ENCODE assay signal across 8 cellular contexts in the genomic region with DNA sequence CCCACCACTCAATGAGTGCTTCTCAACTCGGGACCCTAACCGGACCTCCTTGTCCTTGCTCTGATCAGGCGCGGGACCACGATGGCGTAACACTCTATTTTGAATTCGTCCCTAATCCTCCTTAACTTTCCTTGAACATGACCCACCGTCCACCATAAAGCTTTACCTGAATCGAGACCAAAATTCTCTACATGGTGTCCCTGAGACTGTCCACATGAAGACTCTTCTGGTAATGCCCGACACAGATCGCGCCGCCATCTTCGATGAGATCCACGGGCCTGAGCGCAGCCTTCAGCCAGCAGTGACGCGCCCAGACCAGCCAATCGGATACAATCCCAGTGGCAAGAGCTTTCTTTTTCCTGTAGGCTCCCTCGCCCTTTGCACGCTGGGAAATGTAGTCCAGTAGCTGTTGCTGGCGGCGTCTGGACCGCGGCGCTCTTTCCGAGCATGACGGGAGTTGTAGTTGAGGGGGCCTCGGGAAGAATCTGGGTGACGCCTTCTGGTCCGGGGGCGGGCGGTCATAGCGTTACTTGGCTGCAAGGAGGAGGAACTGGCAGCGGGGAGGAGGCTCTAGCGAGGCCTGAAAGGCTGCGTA. TPM values are rescaled to one million over a fixed set of nuclear protein-coding genes. Genes with fewer than 3 reads are reported as not detected.
A peak's percentile ranks its signal among the peaks of the same experiment; 100 is the strongest.
DNase-seq lines count a peak whose midpoint lies in the region; ATAC-seq and TF ChIP-seq lines count a peak whose summit lies in the region.

A gene (minus strand): TSS at position 284 of the 595 bp plus-strand sequence. CDS start 26 bp downstream, at position 258.
A gene (plus strand): TSS at position 517 of the 595 bp plus-strand sequence. CDS start 306 bp downstream, outside the sequence.

- intact Hi-C loops in Right ventricle myocardium inferior (cut with DNase I): loop anchor here (2.0 kb wide), 1 partner anchor 44 kb away; no protein-coding TSS in a partner anchor
- intact Hi-C loops in ovary (cut with DNase I): loop anchor here in 1 of 4 donors (5.0 kb wide), 1 partner anchor 134 kb away; a partner anchor contains a TSS
- intact Hi-C loops in thyroid gland (cut with DNase I): no loop called here

- H3K27me3 Mint-ChIP-seq in activated naive CD8-positive, alpha-beta T cell treated with anti-CD3 and anti-CD28 coated beads, Interleukin-2, amount 10 ng/mL, durations not matched to agents 7 days and 5 days: no peaks in the 10 kb centered on the region

- no peak for TF ChIP-seq CTCF in GM10248 (IDR thresholded peaks at IDR 0.05; ENCODE audit: control extremely low read depth, extremely low read depth, low read depth, missing control alignments)
- TF ChIP-seq CTCF in ovary (IDR thresholded peaks at IDR 0.05): no peak
- no peak for TF ChIP-seq CTCF in thyroid gland (IDR thresholded peaks at IDR 0.05)

- H3K4me3 ChIP-seq in ovary: peak within 1 kb of the TSS; percentile 84
- H3K4me3 ChIP-seq in thyroid gland (replicated peaks in 1 of 3): peak within 1 kb of the TSS; percentile 59 to 77 (median 74)

- POLR2A ChIA-PET in GM10248 (lab: Yijun Ruan, JAX): interaction anchor here (0.6 to 1.6 kb wide), 4 partner anchors 10 to 1053 kb away, joined by 4 to 6 read pairs (median 5); no protein-coding TSS in a partner anchor
- POLR2A ChIA-PET in activated naive CD8-positive, alpha-beta T cell treated with anti-CD3 and anti-CD28 coated beads, Interleukin-2, amount 10 ng/mL, durations not matched to agents 7 days and 5 days (lab: Charles Lee): interaction anchor here (1.0 to 1.8 kb wide), 4 partner anchors 9 to 1046 kb away, joined by 3 to 14 read pairs (median 8); a partner anchor contains a TSS

- no peak for TF ChIP-seq EP300 in ovary (IDR thresholded peaks at IDR 0.05)

- H3K36me3 ChIP-seq in ovary (no peaks in the 10 kb centered on the region), thyroid gland (peaks cover 26 to 32% of the 10 kb centered on the region in 2 donors)

- CTCF ChIA-PET in GM10248 (lab: Yijun Ruan, JAX): interaction anchor here (0.8 to 2.0 kb wide), 3 partner anchors 10 to 60 kb away, joined by 3 to 9 read pairs (median 5); no protein-coding TSS in a partner anchor

- WGBS in ovary, 3 donors: 0 to 2% (median 1%) methylated on average over 37 of the region's 37 CpGs
- WGBS in thyroid gland, 2 donors: 1% methylated on average over 35 to 37 of the region's 37 CpGs

- H3K4me1 Mint-ChIP-seq in activated naive CD8-positive, alpha-beta T cell treated with anti-CD3 and anti-CD28 coated beads, Interleukin-2, amount 10 ng/mL, durations not matched to agents 7 days and 5 days: peaks cover 38% of the 10 kb centered on the region

- H3K27me3 ChIP-seq in ovary: no peaks in the 10 kb centered on the region
- H3K27me3 ChIP-seq in thyroid gland: no peaks in the 10 kb centered on the region

- H3K9me3 ChIP-seq in ovary (peaks cover 0 to 5% of the 10 kb centered on the region in 2 donors), thyroid gland (no peaks in the 10 kb centered on the region)

- H3K27ac ChIP-seq in ovary (peak within 1 kb of the TSS; percentile 70 to 81), thyroid gland (peak within 1 kb of the TSS; percentile 72 to 86 (median 80))

- H3K4me3 Mint-ChIP-seq in activated naive CD8-positive, alpha-beta T cell treated with anti-CD3 and anti-CD28 coated beads, Interleukin-2, amount 10 ng/mL, durations not matched to agents 7 days and 5 days: peak within 1 kb of the TSS; percentile 93

- H3K36me3 Mint-ChIP-seq in activated naive CD8-positive, alpha-beta T cell treated with anti-CD3 and anti-CD28 coated beads, Interleukin-2, amount 10 ng/mL, durations not matched to agents 7 days and 5 days: peaks cover 66% of the 10 kb centered on the region

- peaks cover 12% of the 10 kb centered on the region for H3K9me3 Mint-ChIP-seq in activated naive CD8-positive, alpha-beta T cell treated with anti-CD3 and anti-CD28 coated beads, Interleukin-2, amount 10 ng/mL, durations not matched to agents 7 days and 5 days

- peak within 1 kb of the TSS; percentile 99 for H3K27ac Mint-ChIP-seq in activated naive CD8-positive, alpha-beta T cell treated with anti-CD3 and anti-CD28 coated beads, Interleukin-2, amount 10 ng/mL, durations not matched to agents 7 days and 5 days

- H3K4me1 ChIP-seq in ovary (ENCODE audit: insufficient read depth) (peaks cover 2% of the 10 kb centered on the region), thyroid gland (peaks cover 14 to 22% of the 10 kb centered on the region in 2 donors)

- TF ChIP-seq POLR2A in ovary (IDR thresholded peaks at IDR 0.05) (peak; percentile 93), thyroid gland (IDR thresholded peaks at IDR 0.05) (peak in 1 of 2 donors; percentile 93)

- ATAC-seq in HG02623 (IDR thresholded peaks at IDR 0.05; ENCODE audit: unreplicated experiment) (peak; percentile 97), Right ventricle myocardium inferior (peak; percentile 99)
- peak; percentile 96 for ATAC-seq in activated naive CD8-positive, alpha-beta T cell treated with anti-CD3 and anti-CD28 coated beads, Interleukin-2, amount 10 ng/mL, durations not matched to agents 7 days and 5 days (ENCODE audit: low read depth)

- peak; percentile 94 for DNase-seq in GM10248 (ENCODE audit: extremely low spot score)
- DNase-seq in NCI-H1105 (lab: John Stamatoyannopoulos, UW): peak; percentile 97
- DNase-seq in SKM-1 treated with dmso at 0.1 percent for 144 hours (lab: John Stamatoyannopoulos, UW; ENCODE audit: unreplicated experiment): peak; percentile 90
- DNase-seq in activated naive CD8-positive, alpha-beta T cell treated with anti-CD3 and anti-CD28 coated beads, Interleukin-2, amount 10 ng/mL, durations not matched to agents 7 days and 5 days: peak; percentile 88
- peak; percentile 99 for DNase-seq in Right ventricle myocardium inferior (ENCODE audit: missing footprints)
- peak; percentile 97 to 99 (median 97) for DNase-seq in ovary
- peak; percentile 99 for DNase-seq in thyroid gland

RNA-seq across cellular contexts. Expression of the first gene that starts in this region (rescaled TPM):
- 10 to 100 TPM; 11.8 to 12.2 TPM for total RNA-seq in activated naive CD8-positive, alpha-beta T cell treated with anti-CD3 and anti-CD28 coated beads, Interleukin-2, amount 10 ng/mL, durations not matched to agents 7 days and 5 days
- total RNA-seq in Right ventricle myocardium inferior (16.5 TPM), ovary (10 to 100 TPM; 13.1 to 16.9 (median 15.2) TPM), thyroid gland (10 to 100 TPM; 12.5 to 17.4 (median 13.7) TPM)
- 10 to 100 TPM in 1 of 2 donors, 1 to 10 TPM in 1; 9.2 to 12.9 TPM for polyA plus RNA-seq in ovary

RNA-seq across cellular contexts. Expression of the second gene that starts in this region (rescaled TPM):
- total RNA-seq in activated naive CD8-positive, alpha-beta T cell treated with anti-CD3 and anti-CD28 coated beads, Interleukin-2, amount 10 ng/mL, durations not matched to agents 7 days and 5 days: 10 to 100 TPM; 14.6 to 16.0 TPM
- total RNA-seq in Right ventricle myocardium inferior: 15.2 TPM
- total RNA-seq in ovary: 10 to 100 TPM; 14.9 to 30.5 (median 25.1) TPM
- polyA plus RNA-seq in ovary: 10 to 100 TPM; 11.3 to 25.4 TPM
- total RNA-seq in thyroid gland: 10 to 100 TPM; 21.6 to 34.1 (median 24.5) TPM

Comparison
In these comparisons a context has a peak if more than half of its experiments do, and no peak if none do; other contexts are left out.
1. Peak in every context shown above with its lines: DNase-seq, ATAC-seq, H3K4me3 ChIP-seq and H3K27ac ChIP-seq.